ENCODE assay signal across 9 cellular contexts in the genomic region with DNA sequence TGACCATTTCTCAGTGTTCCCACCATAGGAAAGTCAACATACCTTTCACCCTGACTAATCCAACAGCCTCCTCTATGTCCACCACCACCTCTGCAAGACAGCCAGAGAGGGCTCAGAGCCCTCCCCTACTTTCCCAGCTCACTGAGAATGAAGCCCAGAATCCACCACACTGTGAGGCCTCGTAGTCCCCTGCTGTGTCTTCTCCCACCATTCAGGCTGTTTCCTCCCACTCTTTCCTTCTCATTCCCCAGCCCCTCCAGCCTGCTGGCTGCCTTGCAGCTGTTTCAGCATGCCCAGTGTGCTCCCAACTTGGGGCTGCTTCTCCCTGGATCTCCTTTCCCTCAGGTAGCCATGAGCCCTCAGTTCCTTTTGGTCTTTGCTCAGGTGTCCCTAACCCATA. TPM values are rescaled to one million over a fixed set of nuclear protein-coding genes. Genes with fewer than 3 reads are reported as not detected.
DNase-seq lines count a peak whose midpoint lies in the region; ATAC-seq and TF ChIP-seq lines count a peak whose summit lies in the region.
"Had no signal": no experiment of that assay in that cellular context is flagged by ENCODE, and none has a peak within 500 bp of the region (broad histone marks: within the 10 kb centered on the region; RNA-seq: fewer than 3 reads in every experiment).

No MANE protein-coding gene starts in this region.

- no peak overlapping the region for H3K9ac ChIP-seq in mammary epithelial cell (ENCODE audit: insufficient read depth, low read length)

- 30% methylated on average over 1 of the region's 1 CpG for whole genome bisulfite sequencing in mammary epithelial cell (ENCODE audit: low coverage, missing lambda C conversion rate)

- H3K27me3 Mint-ChIP-seq in type B pancreatic cell: no peaks in the 10 kb centered on the region

- TF ChIP-seq CTCF in breast epithelium (IDR thresholded peaks at IDR 0.05) (no peak), mammary epithelial cell (conservative IDR thresholded peaks at IDR 0.05 in 1 of 2, IDR thresholded peaks at IDR 0.05 in 1 of 2; ENCODE audit: extremely low read depth in 1 of 2, insufficient read depth in 1 of 2, low read depth in 1 of 2, low read length in 2 of 2) (no peak), type B pancreatic cell (conservative IDR thresholded peaks at IDR 0.05) (no peak)

- H3K27ac ChIP-seq in breast epithelium (peak overlapping the region; percentile 91 to 92), mammary epithelial cell (ENCODE audit: insufficient read depth, low read depth, low read length) (no peak overlapping the region)

- no peaks in the 10 kb centered on the region for H4K20me1 ChIP-seq in mammary epithelial cell (ENCODE audit: insufficient read depth, low read length)

- H3K36me3 Mint-ChIP-seq in type B pancreatic cell: peaks cover 21% of the 10 kb centered on the region

- no peaks in the 10 kb centered on the region for H3K27me3 ChIP-seq in breast epithelium
- H3K27me3 ChIP-seq in mammary epithelial cell (ENCODE audit: insufficient read depth, low read length): no peaks in the 10 kb centered on the region

- dilution Hi-C loops in mammary epithelial cell (cut with HindIII; ENCODE audit: low sequenced_read_pairs): no loop called here

- no TSS peak for BruUV-seq in mammary epithelial cell (replicated peaks; lab: Mats Ljungman, UMichigan)

- ATAC-seq in HG02759 (IDR thresholded peaks at IDR 0.05; ENCODE audit: unreplicated experiment) (no peak), GM18502 (IDR thresholded peaks at IDR 0.05; ENCODE audit: poor library complexity, unreplicated experiment) (no peak)

- H3K4me1 ChIP-seq in breast epithelium (peaks cover 0 to 11% of the 10 kb centered on the region in 2 donors), mammary epithelial cell (ENCODE audit: insufficient read depth, low read length) (no peaks in the 10 kb centered on the region)

- no peak overlapping the region for H3K4me3 ChIP-seq in breast epithelium
- H3K4me3 ChIP-seq in mammary epithelial cell (replicated peaks in 1 of 3; ENCODE audit: insufficient read depth in 1 of 3, low read depth in 2 of 3, low read length in 3 of 3): no peak overlapping the region

- CTCF ChIA-PET in mammary epithelial cell (lab: Charles Lee; ENCODE audit: low non-redundant PET): no interaction called here

- in situ Hi-C loops in mammary epithelial cell (cut with MboI; ENCODE audit: low sequenced_read_pairs in 2 of 2): no loop called here

- no peaks in the 10 kb centered on the region for H3K9me3 ChIP-seq in breast epithelium
- no peaks in the 10 kb centered on the region for H3K9me3 ChIP-seq in mammary epithelial cell (replicated peaks; ENCODE audit: insufficient read depth, low read length)

- peaks cover 22% of the 10 kb centered on the region for H3K4me1 Mint-ChIP-seq in type B pancreatic cell (ENCODE audit: unreplicated experiment)

- peak overlapping the region; percentile 92 for H3K27ac Mint-ChIP-seq in type B pancreatic cell

- TF ChIP-seq POLR2A in breast epithelium (IDR thresholded peaks at IDR 0.05): no peak

- no peaks in the 10 kb centered on the region for H3K9me3 Mint-ChIP-seq in type B pancreatic cell

- H3K79me2 ChIP-seq in mammary epithelial cell (ENCODE audit: insufficient read depth, low read length): peaks cover 10% of the 10 kb centered on the region

- H3K4me3 Mint-ChIP-seq in type B pancreatic cell: peak overlapping the region; percentile 62

- H3K4me2 ChIP-seq in mammary epithelial cell (ENCODE audit: insufficient read depth, low read depth, low read length): no peak overlapping the region

- DNase-seq in breast epithelium (ENCODE audit: low spot score in 2 of 2) (no peak), mammary epithelial cell (no peak), astrocyte of the hippocampus (ENCODE audit: low read depth, low spot score) (peak; percentile 31), lung microvascular endothelial cell (ENCODE audit: low read depth in 2 of 2) (peak; percentile 14 to 45), type B pancreatic cell (ENCODE audit: extremely low spot score, unreplicated experiment) (no peak), NCI-H1105 treated with DMSO at 0.1 percent for 48 hours (lab: John Stamatoyannopoulos, UW) (no peak)
- DNase-seq: activated effector memory CD4-positive, alpha-beta T cell treated with Interleukin-2 at 50 U/mL for 16 hours had no signal

- intact Hi-C loops in breast epithelium (cut with DNase I; ENCODE audit: low total_unique reads) (no loop called here), mammary epithelial cell (cut with micrococcal nuclease) (no loop called here)

- no peak overlapping the region for H2AFZ ChIP-seq in mammary epithelial cell (ENCODE audit: low read depth, low read length)

- no peaks in the 10 kb centered on the region for H3K36me3 ChIP-seq in breast epithelium
- no peaks in the 10 kb centered on the region for H3K36me3 ChIP-seq in mammary epithelial cell (ENCODE audit: insufficient read depth, low read length)

RNA-seq across cellular contexts. Expression of gene SGSM3, which starts 27.0 kb away (rescaled TPM):
- total RNA-seq in breast epithelium (10 to 100 TPM; 34.7 to 69.2 (median 55.3) TPM), mammary epithelial cell (10 to 100 TPM; 25.8 to 47.4 TPM), lung microvascular endothelial cell (41.0 and 52.0 TPM in 2 replicates), type B pancreatic cell (ENCODE audit: low replicate concordance) (106 and 125 TPM in 2 replicates)
- 47.4 TPM for polyA plus RNA-seq in mammary epithelial cell
- polyA minus RNA-seq in mammary epithelial cell: 63.5 TPM

RNA-seq across cellular contexts. Expression of gene ADSL, which starts 51.1 kb away (rescaled TPM):
- total RNA-seq in breast epithelium (10 to 100 TPM; 66.6 to 92.3 (median 74.7) TPM), mammary epithelial cell (10 to 100 TPM; 67.5 to 78.0 TPM), lung microvascular endothelial cell (102 and 122 TPM in 2 replicates), type B pancreatic cell (ENCODE audit: low replicate concordance) (52.2 and 82.8 TPM in 2 replicates)
- 109 TPM for polyA plus RNA-seq in mammary epithelial cell
- 110 TPM for polyA minus RNA-seq in mammary epithelial cell

Comparison
In these comparisons a context has a peak if more than half of its experiments do, and no peak if none do; other contexts are left out.
1. DNase-seq: peak in astrocyte of the hippocampus (single experiment) and lung microvascular endothelial cell (2 of 2); none in breast epithelium (0 of 2), mammary epithelial cell (single experiment), type B pancreatic cell (single experiment) and NCI-H1105 treated with DMSO at 0.1 percent for 48 hours (single experiment).